In the genomic region with DNA sequence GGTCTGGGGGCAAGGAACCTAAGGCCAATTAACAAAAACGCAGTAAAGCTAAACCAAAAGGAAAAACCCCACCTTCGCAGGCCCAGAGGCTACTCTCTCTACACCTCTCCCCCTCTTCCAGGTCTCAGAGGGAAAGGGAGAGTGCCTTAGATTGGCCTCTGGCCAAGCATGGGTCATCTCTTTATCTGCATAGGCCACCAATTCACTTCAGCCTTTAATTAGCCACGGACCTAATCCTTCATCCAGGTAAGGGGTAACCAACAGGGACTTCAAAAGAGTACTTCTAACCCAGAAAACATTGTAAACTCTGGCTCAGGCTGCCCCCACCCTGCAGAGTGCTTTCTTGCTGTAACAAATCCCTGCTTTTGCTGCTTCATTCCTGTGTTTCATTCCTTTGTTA, we compare ENCODE assay signal across 3 cellular contexts.
TF ChIP-seq lines count a peak whose summit lies in the region.

No MANE protein-coding gene starts in this region.

TF ChIP-seq in SK-N-SH treated with all-trans-retinoic acid at 6 μM for 48 hours, 23 proteins besides CTCF, POLR2A, EP300 and RAD21:
- TF ChIP-seq, protein P1, sequence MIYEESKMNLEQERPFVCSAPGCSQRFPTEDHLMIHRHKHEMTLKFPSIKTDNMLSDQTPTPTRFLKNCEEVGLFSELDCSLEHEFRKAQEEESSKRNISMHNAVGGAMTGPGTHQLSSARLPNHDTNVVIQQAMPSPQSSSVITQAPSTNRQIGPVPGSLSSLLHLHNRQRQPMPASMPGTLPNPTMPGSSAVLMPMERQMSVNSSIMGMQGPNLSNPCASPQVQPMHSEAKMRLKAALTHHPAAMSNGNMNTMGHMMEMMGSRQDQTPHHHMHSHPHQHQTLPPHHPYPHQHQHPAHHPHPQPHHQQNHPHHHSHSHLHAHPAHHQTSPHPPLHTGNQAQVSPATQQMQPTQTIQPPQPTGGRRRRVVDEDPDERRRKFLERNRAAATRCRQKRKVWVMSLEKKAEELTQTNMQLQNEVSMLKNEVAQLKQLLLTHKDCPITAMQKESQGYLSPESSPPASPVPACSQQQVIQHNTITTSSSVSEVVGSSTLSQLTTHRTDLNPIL (CRISPR knock-in tag; IDR thresholded peaks at IDR 0.05; ENCODE audit: low read depth): no peak
- no peak for TF ChIP-seq ZC3H10 (CRISPR knock-in tag; IDR thresholded peaks at IDR 0.05)
TF ChIP-seq in SK-N-SH treated with all-trans-retinoic acid at 6 μM for 48 hours: peak in this region for 0.

TF ChIP-seq in SK-N-SH, 30 proteins besides CTCF, POLR2A, EP300 and RAD21 (continued from another document):
- TF ChIP-seq, protein P2, sequence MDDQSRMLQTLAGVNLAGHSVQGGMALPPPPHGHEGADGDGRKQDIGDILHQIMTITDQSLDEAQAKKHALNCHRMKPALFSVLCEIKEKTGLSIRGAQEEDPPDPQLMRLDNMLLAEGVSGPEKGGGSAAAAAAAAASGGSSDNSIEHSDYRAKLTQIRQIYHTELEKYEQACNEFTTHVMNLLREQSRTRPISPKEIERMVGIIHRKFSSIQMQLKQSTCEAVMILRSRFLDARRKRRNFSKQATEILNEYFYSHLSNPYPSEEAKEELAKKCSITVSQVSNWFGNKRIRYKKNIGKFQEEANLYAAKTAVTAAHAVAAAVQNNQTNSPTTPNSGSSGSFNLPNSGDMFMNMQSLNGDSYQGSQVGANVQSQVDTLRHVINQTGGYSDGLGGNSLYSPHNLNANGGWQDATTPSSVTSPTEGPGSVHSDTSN (IDR thresholded peaks at IDR 0.05): no peak
- TF ChIP-seq GATA2 (CRISPR knock-in tag; IDR thresholded peaks at IDR 0.05): no peak
- TF ChIP-seq, protein P3, sequence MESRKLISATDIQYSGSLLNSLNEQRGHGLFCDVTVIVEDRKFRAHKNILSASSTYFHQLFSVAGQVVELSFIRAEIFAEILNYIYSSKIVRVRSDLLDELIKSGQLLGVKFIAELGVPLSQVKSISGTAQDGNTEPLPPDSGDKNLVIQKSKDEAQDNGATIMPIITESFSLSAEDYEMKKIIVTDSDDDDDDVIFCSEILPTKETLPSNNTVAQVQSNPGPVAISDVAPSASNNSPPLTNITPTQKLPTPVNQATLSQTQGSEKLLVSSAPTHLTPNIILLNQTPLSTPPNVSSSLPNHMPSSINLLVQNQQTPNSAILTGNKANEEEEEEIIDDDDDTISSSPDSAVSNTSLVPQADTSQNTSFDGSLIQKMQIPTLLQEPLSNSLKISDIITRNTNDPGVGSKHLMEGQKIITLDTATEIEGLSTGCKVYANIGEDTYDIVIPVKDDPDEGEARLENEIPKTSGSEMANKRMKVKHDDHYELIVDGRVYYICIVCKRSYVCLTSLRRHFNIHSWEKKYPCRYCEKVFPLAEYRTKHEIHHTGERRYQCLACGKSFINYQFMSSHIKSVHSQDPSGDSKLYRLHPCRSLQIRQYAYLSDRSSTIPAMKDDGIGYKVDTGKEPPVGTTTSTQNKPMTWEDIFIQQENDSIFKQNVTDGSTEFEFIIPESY (IDR thresholded peaks at IDR 0.05; ENCODE audit: borderline replicate concordance, low read depth): no peak
- no peak for TF ChIP-seq EZH2phosphoT487 (IDR thresholded peaks at IDR 0.05; ENCODE audit: borderline replicate concordance, low read depth)
- TF ChIP-seq, protein P4, sequence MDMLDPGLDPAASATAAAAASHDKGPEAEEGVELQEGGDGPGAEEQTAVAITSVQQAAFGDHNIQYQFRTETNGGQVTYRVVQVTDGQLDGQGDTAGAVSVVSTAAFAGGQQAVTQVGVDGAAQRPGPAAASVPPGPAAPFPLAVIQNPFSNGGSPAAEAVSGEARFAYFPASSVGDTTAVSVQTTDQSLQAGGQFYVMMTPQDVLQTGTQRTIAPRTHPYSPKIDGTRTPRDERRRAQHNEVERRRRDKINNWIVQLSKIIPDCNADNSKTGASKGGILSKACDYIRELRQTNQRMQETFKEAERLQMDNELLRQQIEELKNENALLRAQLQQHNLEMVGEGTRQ (IDR thresholded peaks at IDR 0.05; ENCODE audit: borderline replicate concordance, low read depth, low read length): no peak
- no peak for TF ChIP-seq MEF2A (IDR thresholded peaks at IDR 0.05; ENCODE audit: borderline replicate concordance, low read depth)
- TF ChIP-seq SMC3 (IDR thresholded peaks at IDR 0.05; ENCODE audit: low read depth, low read length): no peak
- TF ChIP-seq FOSL2 (IDR thresholded peaks at IDR 0.05; ENCODE audit: borderline replicate concordance, low read depth): no peak
- TF ChIP-seq, protein P5, sequence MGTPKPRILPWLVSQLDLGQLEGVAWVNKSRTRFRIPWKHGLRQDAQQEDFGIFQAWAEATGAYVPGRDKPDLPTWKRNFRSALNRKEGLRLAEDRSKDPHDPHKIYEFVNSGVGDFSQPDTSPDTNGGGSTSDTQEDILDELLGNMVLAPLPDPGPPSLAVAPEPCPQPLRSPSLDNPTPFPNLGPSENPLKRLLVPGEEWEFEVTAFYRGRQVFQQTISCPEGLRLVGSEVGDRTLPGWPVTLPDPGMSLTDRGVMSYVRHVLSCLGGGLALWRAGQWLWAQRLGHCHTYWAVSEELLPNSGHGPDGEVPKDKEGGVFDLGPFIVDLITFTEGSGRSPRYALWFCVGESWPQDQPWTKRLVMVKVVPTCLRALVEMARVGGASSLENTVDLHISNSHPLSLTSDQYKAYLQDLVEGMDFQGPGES (IDR thresholded peaks at IDR 0.05; ENCODE audit: low read depth, low read length): no peak
TF ChIP-seq in SK-N-SH: peak in this region for 0.

TF ChIP-seq in HEK293, 187 proteins besides CTCF, POLR2A, EP300 and RAD21 (continued from another document):
- TF ChIP-seq, protein P6, sequence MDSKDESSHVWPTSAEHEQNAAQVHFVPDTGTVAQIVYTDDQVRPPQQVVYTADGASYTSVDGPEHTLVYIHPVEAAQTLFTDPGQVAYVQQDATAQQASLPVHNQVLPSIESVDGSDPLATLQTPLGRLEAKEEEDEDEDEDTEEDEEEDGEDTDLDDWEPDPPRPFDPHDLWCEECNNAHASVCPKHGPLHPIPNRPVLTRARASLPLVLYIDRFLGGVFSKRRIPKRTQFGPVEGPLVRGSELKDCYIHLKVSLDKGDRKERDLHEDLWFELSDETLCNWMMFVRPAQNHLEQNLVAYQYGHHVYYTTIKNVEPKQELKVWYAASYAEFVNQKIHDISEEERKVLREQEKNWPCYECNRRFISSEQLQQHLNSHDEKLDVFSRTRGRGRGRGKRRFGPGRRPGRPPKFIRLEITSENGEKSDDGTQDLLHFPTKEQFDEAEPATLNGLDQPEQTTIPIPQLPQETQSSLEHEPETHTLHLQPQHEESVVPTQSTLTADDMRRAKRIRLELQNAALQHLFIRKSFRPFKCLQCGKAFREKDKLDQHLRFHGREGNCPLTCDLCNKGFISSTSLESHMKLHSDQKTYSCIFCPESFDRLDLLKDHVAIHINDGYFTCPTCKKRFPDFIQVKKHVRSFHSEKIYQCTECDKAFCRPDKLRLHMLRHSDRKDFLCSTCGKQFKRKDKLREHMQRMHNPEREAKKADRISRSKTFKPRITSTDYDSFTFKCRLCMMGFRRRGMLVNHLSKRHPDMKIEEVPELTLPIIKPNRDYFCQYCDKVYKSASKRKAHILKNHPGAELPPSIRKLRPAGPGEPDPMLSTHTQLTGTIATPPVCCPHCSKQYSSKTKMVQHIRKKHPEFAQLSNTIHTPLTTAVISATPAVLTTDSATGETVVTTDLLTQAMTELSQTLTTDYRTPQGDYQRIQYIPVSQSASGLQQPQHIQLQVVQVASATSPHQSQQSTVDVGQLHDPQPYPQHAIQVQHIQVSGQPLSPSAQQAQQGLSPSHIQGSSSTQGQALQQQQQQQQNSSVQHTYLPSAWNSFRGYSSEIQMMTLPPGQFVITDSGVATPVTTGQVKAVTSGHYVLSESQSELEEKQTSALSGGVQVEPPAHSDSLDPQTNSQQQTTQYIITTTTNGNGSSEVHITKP (tag by site-specific recombination; IDR thresholded peaks at IDR 0.05): 0 out of 2 replicates have a peak, but pooled peaks have one; percentile 36
